In the genomic region with DNA sequence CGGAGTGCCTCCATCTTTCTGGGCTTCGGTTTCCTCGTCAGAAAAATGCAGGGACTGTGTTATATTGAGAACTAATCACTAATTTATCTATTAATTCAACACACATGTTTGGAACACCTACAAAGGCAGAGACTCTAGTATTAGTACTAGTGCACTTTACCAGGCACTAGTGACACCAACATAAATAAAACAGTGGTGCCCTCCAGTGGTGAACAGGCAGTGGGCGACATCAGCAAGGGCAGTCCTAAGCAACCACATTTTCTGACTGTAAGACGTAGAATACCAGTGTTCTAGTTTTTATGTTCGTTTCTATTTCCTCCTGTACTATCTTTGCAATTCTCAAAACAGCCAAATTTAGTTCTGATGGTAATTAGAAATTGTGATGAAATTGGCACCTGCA, we compare ENCODE assay signal across 8 cellular contexts.
DNase-seq lines count a peak whose midpoint lies in the region; ATAC-seq, FAIRE-seq and TF ChIP-seq lines count a peak whose summit lies in the region.

No MANE protein-coding gene starts in this region.

- TF ChIP-seq RAD21 in HCT116 (IDR thresholded peaks at IDR 0.05; ENCODE audit: low read depth), result peak; percentile 79

- 63% methylated on average over 2 of the region's 6 CpGs for WGBS in mesenchymal stem cell

- no peaks in the 10 kb centered on the region for H4K20me1 ChIP-seq in HCT116 (ENCODE audit: insufficient read depth)

- H3K9me3 Mint-ChIP-seq in activated T-helper 17 cell treated with anti-CD3 and anti-CD28 coated beads, Interleukin-2, amount 50 U/mL, for 72 hours, result no peaks in the 10 kb centered on the region

- H3K36me3 ChIP-seq in HCT116 (ENCODE audit: control insufficient read depth in 1 of 2, insufficient read depth in 2 of 2, low read length in 2 of 2) (no peaks in the 10 kb centered on the region), kidney (ENCODE audit: control insufficient read depth in 1 of 2, insufficient read depth in 2 of 2, low read length in 2 of 2) (peaks cover 7 to 8% of the 10 kb centered on the region in 2 donors), mesenchymal stem cell (ENCODE audit: control insufficient read depth in 1 of 2, insufficient read depth in 2 of 2, low read depth in 1 of 2, low read length in 2 of 2) (peaks cover 24 to 57% of the 10 kb centered on the region in 2 experiments)

- DNase-seq in AG04449 (ENCODE audit: low read depth, low spot score) (no peak), GM03348 (ENCODE audit: low spot score) (peak; percentile 30), HCT116 (ENCODE audit: low read depth, low spot score) (peak; percentile 35), NCI-H2029 treated with DMSO at 0.1 percent for 48 hours (lab: John Stamatoyannopoulos, UW) (peak; percentile 50), kidney (no peak), mesenchymal stem cell (no peak), SHP77 treated with DMSO at 0.1 percent for 48 hours (lab: John Stamatoyannopoulos, UW) (no peak)

- no peak overlapping the region for H3K23ac ChIP-seq in mesenchymal stem cell (ENCODE audit: low read length in 2 of 2)

- no peak overlapping the region for H3K4me3 ChIP-seq in AG04449 (ENCODE audit: low read depth, low read length)
- H3K4me3 ChIP-seq in HCT116 (replicated peaks in 1 of 2; ENCODE audit: low read depth in 1 of 2, low read length in 2 of 2), result no peak overlapping the region
- no peak overlapping the region for H3K4me3 ChIP-seq in kidney (ENCODE audit: low read length in 2 of 2)
- H3K4me3 ChIP-seq in mesenchymal stem cell (ENCODE audit: insufficient read depth in 1 of 2, low read depth in 1 of 2, low read length in 2 of 2), result no peak overlapping the region

- H3K9me3 ChIP-seq in HCT116 (ENCODE audit: control insufficient read depth in 1 of 2, insufficient read depth in 1 of 2, low read depth in 1 of 2, low read length in 2 of 2), result no peaks in the 10 kb centered on the region
- H3K9me3 ChIP-seq in kidney (ENCODE audit: control insufficient read depth in 1 of 2, low read length in 2 of 2), result no peaks in the 10 kb centered on the region
- H3K9me3 ChIP-seq in mesenchymal stem cell (ENCODE audit: control insufficient read depth, low read length), result no peaks in the 10 kb centered on the region

- no peak overlapping the region for H2AK5ac ChIP-seq in mesenchymal stem cell (ENCODE audit: low read length, severe bottlenecking)

- TF ChIP-seq POLR2A in HCT116 (IDR thresholded peaks at IDR 0.05; ENCODE audit: borderline replicate concordance, extremely low read depth, insufficient read depth, insufficient read length), result no peak

- BruUV-seq in HCT116 (replicated peaks; lab: Mats Ljungman, UMichigan), result no TSS peak

- POLR2A ChIA-PET in AG04449 (lab: Yijun Ruan, JAX) (no interaction called here), HCT116 (lab: Charles Lee) (no interaction called here)

- peaks cover 16% of the 10 kb centered on the region for H3K27me3 Mint-ChIP-seq in activated T-helper 17 cell treated with anti-CD3 and anti-CD28 coated beads, Interleukin-2, amount 50 U/mL, for 72 hours

- intact Hi-C loops in HCT116 (cut with micrococcal nuclease) (loop anchor here (1.0 to 10.0 kb wide), 3 partner anchors 43 to 623 kb away; no protein-coding TSS in a partner anchor), kidney (cut with DNase I) (no loop called here)

- no peak overlapping the region for H3K18ac ChIP-seq in mesenchymal stem cell (ENCODE audit: low read depth in 1 of 2, low read length in 2 of 2)

- H3K27ac ChIP-seq in HCT116 (ENCODE audit: low read depth, low read length) (no peak overlapping the region), kidney (ENCODE audit: low read depth in 2 of 2, low read length in 2 of 2) (no peak overlapping the region), mesenchymal stem cell (ENCODE audit: low read length, poor library complexity, severe bottlenecking) (no peak overlapping the region)

- H3K4me3 Mint-ChIP-seq in activated T-helper 17 cell treated with anti-CD3 and anti-CD28 coated beads, Interleukin-2, amount 50 U/mL, for 72 hours, result no peak overlapping the region

- no peaks in the 10 kb centered on the region for H3K79me1 ChIP-seq in mesenchymal stem cell (replicated peaks; ENCODE audit: low read length, poor library complexity, severe bottlenecking)

- H3K4ac ChIP-seq in mesenchymal stem cell (ENCODE audit: low read depth in 1 of 2, low read length in 2 of 2), result no peak overlapping the region

- H3K27me3 ChIP-seq in HCT116 (ENCODE audit: insufficient read depth, low read length), result no peaks in the 10 kb centered on the region
- no peaks in the 10 kb centered on the region for H3K27me3 ChIP-seq in mesenchymal stem cell (ENCODE audit: control insufficient read depth in 1 of 2, insufficient read depth in 1 of 2, low read length in 2 of 2)

- H3K27ac Mint-ChIP-seq in activated T-helper 17 cell treated with anti-CD3 and anti-CD28 coated beads, Interleukin-2, amount 50 U/mL, for 72 hours, result no peak overlapping the region

- H4K8ac ChIP-seq in mesenchymal stem cell (ENCODE audit: low read length), result no peak overlapping the region

- no peak overlapping the region for H4K91ac ChIP-seq in mesenchymal stem cell (ENCODE audit: low read length)

- no peaks in the 10 kb centered on the region for H3K36me3 Mint-ChIP-seq in activated T-helper 17 cell treated with anti-CD3 and anti-CD28 coated beads, Interleukin-2, amount 50 U/mL, for 72 hours (ENCODE audit: low read depth)

- H3K9ac ChIP-seq in HCT116 (ENCODE audit: low read length) (no peak overlapping the region), kidney (ENCODE audit: low read length in 2 of 2) (no peak overlapping the region), mesenchymal stem cell (ENCODE audit: low read length) (no peak overlapping the region)

- H3K4me2 ChIP-seq in HCT116 (ENCODE audit: low read length) (no peak overlapping the region), mesenchymal stem cell (ENCODE audit: low read length, poor library complexity, severe bottlenecking) (no peak overlapping the region)

- CTCF ChIA-PET in AG04449 (lab: Yijun Ruan, JAX), result interaction anchor here (1.8 kb wide), 1 partner anchor 213 kb away, joined by 6 read pairs; no protein-coding TSS in a partner anchor
- CTCF ChIA-PET in HCT116 (lab: Charles Lee), result no interaction called here

- no peaks in the 10 kb centered on the region for H3K79me2 ChIP-seq in HCT116 (ENCODE audit: insufficient read depth, low read length)

- peak; percentile 86 for ATAC-seq in HCT116
- peak; percentile 74 for ATAC-seq in activated T-helper 17 cell treated with anti-CD3 and anti-CD28 coated beads, Interleukin-2, amount 50 U/mL, for 72 hours (replicated peaks)

- H3K14ac ChIP-seq in mesenchymal stem cell (ENCODE audit: low read length in 2 of 2), result no peak overlapping the region

- RAD21 ChIA-PET in HCT116 (lab: Charles Lee; ENCODE audit: low non-redundant PET in 1 of 2, low total read pairs in 2 of 2, uncharacterized antibody in 2 of 2, unreplicated experiment in 2 of 2), result no interaction called here

- H2BK5ac ChIP-seq in mesenchymal stem cell (ENCODE audit: low read depth, low read length, poor library complexity, severe bottlenecking), result no peak overlapping the region

- H3K4me1 Mint-ChIP-seq in activated T-helper 17 cell treated with anti-CD3 and anti-CD28 coated beads, Interleukin-2, amount 50 U/mL, for 72 hours, result no peaks in the 10 kb centered on the region

- H3K9me2 ChIP-seq in HCT116 (ENCODE audit: insufficient read depth), result no peaks in the 10 kb centered on the region

- no peak overlapping the region for H2BK120ac ChIP-seq in mesenchymal stem cell (ENCODE audit: low read depth, low read length)

- no peak for FAIRE-seq in kidney (lab: Jason Lieb, UNC)

- H3K4me1 ChIP-seq in HCT116 (ENCODE audit: control insufficient read depth in 1 of 2, insufficient read depth in 2 of 2, low read length in 2 of 2) (peaks cover 14 to 19% of the 10 kb centered on the region in 2 experiments), kidney (ENCODE audit: control insufficient read depth in 1 of 2, insufficient read depth in 1 of 2, low read depth in 1 of 2, low read length in 2 of 2) (no peaks in the 10 kb centered on the region), mesenchymal stem cell (ENCODE audit: control insufficient read depth, insufficient read depth, low read depth, low read length) (peaks cover 8% of the 10 kb centered on the region)

- no peak overlapping the region for H2BK12ac ChIP-seq in mesenchymal stem cell (ENCODE audit: low read length in 2 of 2)

- H2BK15ac ChIP-seq in mesenchymal stem cell (ENCODE audit: low read depth, poor library complexity, severe bottlenecking), result no peak overlapping the region

- TF ChIP-seq CTCF in AG04449 (IDR thresholded peaks at IDR 0.05; ENCODE audit: insufficient read depth, low read length, missing control alignments) (peak; percentile 14), HCT116 (IDR thresholded peaks at IDR 0.05 in 2 of 3, conservative IDR thresholded peaks at IDR 0.05 in 1 of 3; ENCODE audit: borderline replicate concordance in 1 of 3, insufficient read depth in 1 of 3, low read depth in 2 of 3, low read length in 2 of 3) (peak; percentile 65 to 88 (median 76); a peak in 5 of 6 replicates), kidney (IDR thresholded peaks at IDR 0.05; ENCODE audit: borderline replicate concordance, extremely low read depth, insufficient read depth) (peak; percentile 57)

- H2AFZ ChIP-seq in HCT116 (ENCODE audit: low read depth, low read length, poor library complexity, severe bottlenecking), result no peak overlapping the region
- H2AFZ ChIP-seq in mesenchymal stem cell (ENCODE audit: low read depth, low read length), result no peak overlapping the region

TF ChIP-seq in HCT116, 20 proteins besides CTCF, POLR2A, EP300 and RAD21:
- TF ChIP-seq ZNF274 (IDR thresholded peaks at IDR 0.05; ENCODE audit: low read depth, low read length) (no peak), SIN3A (IDR thresholded peaks at IDR 0.05; ENCODE audit: low read depth) (0 out of 2 replicates have a peak, but pooled peaks have one; percentile 21)

Comparison
In these comparisons a context has a peak if more than half of its experiments do, and no peak if none do; other contexts are left out.
1. DNase-seq: peak in GM03348 (single experiment), HCT116 (single experiment) and NCI-H2029 treated with DMSO at 0.1 percent for 48 hours (single experiment); none in AG04449 (single experiment), kidney (single experiment), mesenchymal stem cell (single experiment) and SHP77 treated with DMSO at 0.1 percent for 48 hours (single experiment).
2. CTCF ChIP-seq: peak in every context shown above with its lines; median percentile 76 in HCT116; 57 in kidney; 14 in AG04449.